ENCODE assay signal across 8 cellular contexts in the genomic region with DNA sequence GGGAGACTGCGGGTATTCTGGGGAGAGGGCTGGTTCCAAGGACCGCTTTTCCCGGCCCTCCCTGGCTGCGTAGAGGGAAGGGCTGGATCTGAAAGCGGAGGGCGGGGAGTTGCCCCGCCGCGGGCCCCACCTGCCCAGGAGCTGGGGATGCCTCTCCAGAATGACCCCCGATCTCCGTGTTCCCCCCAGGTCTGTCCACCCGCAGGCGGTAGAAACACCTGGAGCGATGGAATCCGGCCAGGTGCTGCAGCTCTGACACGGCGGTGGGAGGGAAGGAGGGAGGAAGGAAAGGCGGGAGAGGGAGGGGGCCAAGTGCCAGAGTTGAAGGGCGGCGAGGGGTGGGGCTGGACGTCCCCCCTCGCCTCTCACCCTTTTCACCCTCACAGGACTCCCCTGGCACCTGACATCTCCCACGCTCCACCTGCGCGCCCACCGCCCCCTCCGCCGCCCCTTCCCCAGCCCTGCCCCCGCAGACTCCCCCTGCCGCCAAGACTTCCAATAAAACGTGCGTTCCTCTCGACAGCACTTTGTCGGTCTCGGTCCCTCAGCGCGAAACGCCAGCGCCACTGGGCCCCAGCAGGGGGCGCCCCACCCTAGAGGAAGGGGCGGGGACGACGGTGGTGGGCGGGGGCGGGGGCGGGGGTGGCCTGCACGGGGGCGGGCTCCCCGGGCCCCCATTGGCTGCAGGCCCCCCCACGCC. TPM values are rescaled to one million over a fixed set of nuclear protein-coding genes. Genes with fewer than 3 reads are reported as not detected.
DNase-seq lines count a peak whose midpoint lies in the region; ATAC-seq and TF ChIP-seq lines count a peak whose summit lies in the region.

No MANE protein-coding gene starts in this region.

- H3K9ac ChIP-seq in rectal smooth muscle tissue (ENCODE audit: low read length) = no peak overlapping the region

- H3K4me1 ChIP-seq in rectal smooth muscle tissue (ENCODE audit: control insufficient read depth, insufficient read depth, low read length) = no peaks in the 10 kb centered on the region
- H3K4me1 ChIP-seq in gastrocnemius medialis = peaks cover 26 to 32% of the 10 kb centered on the region in 2 donors

- H3K4me3 ChIP-seq in fibroblast of villous mesenchyme (ENCODE audit: low read depth, low read length) = no peak overlapping the region
- peak overlapping the region; percentile 30 for H3K4me3 ChIP-seq in rectal smooth muscle tissue (ENCODE audit: low read length)
- no peak overlapping the region for H3K4me3 ChIP-seq in gastrocnemius medialis

- no peaks in the 10 kb centered on the region for H3K9me3 ChIP-seq in gastrocnemius medialis

- DNase-seq in NCI-H748 treated with DMSO at 0.1 percent for 48 hours (lab: John Stamatoyannopoulos, UW) = peak; percentile 24
- DNase-seq in activated T-cell treated with anti-CD3 and anti-CD28 coated beads, Interleukin-2, amount 50 U/mL, for 48 hours = peak; percentile 78 to 79
- DNase-seq in fibroblast of villous mesenchyme (ENCODE audit: low read depth) = peak; percentile 29
- DNase-seq in gastrocnemius medialis = no peak
- no peak for DNase-seq in ureter (ENCODE audit: low spot score)

- no peaks in the 10 kb centered on the region for H3K36me3 ChIP-seq in rectal smooth muscle tissue (ENCODE audit: control insufficient read depth, insufficient read depth, low read length)
- H3K36me3 ChIP-seq in gastrocnemius medialis = no peaks in the 10 kb centered on the region

- TF ChIP-seq CTCF in GM12872 (IDR thresholded peaks at IDR 0.05; ENCODE audit: insufficient read depth, low read depth, low read length) = peak; percentile 59
- peak; percentile 38 for TF ChIP-seq CTCF in fibroblast of villous mesenchyme (IDR thresholded peaks at IDR 0.05; ENCODE audit: insufficient read depth, low read depth, low read length)
- TF ChIP-seq CTCF in gastrocnemius medialis (IDR thresholded peaks at IDR 0.05 in 4 of 5, conservative IDR thresholded peaks at IDR 0.05 in 1 of 5) = peak in 2 of 5 experiments; percentile 48 to 53

- no peak for TF ChIP-seq POLR2A in gastrocnemius medialis (IDR thresholded peaks at IDR 0.05)

- no peak overlapping the region for H3K27ac ChIP-seq in rectal smooth muscle tissue (ENCODE audit: low read depth, low read length)
- H3K27ac ChIP-seq in gastrocnemius medialis = peak overlapping the region in 2 of 4 donors; percentile 32 to 62

- peaks cover 5% of the 10 kb centered on the region for H3K27me3 ChIP-seq in rectal smooth muscle tissue (ENCODE audit: control insufficient read depth, insufficient read depth, low read length)
- H3K27me3 ChIP-seq in gastrocnemius medialis = no peaks in the 10 kb centered on the region

- no peak for ATAC-seq in gastrocnemius medialis
- no peak for ATAC-seq in GM18870 (IDR thresholded peaks at IDR 0.05; ENCODE audit: unreplicated experiment)

- in situ Hi-C loops in gastrocnemius medialis (cut with MboI; ENCODE audit: low sequenced_read_pairs in 4 of 4) = loop anchor here in 1 of 4 donors (10.0 kb wide), 1 partner anchor 132 kb away; no protein-coding TSS in a partner anchor

- intact Hi-C loops in gastrocnemius medialis (cut with DNase I; ENCODE audit: low total_unique reads) = loop anchor here (5.0 to 10.0 kb wide), 2 partner anchors 170 to 602 kb away; partner anchors contain the start of genes IGFLR1, LIN37, PSENEN and U2AF1L4

RNA-seq across cellular contexts. Expression of gene FXYD7, which starts 0.4 kb away (rescaled TPM):
- total RNA-seq in fibroblast of villous mesenchyme (under 0.01 TPM in 1 of 2 replicates, not detected in the other), gastrocnemius medialis (under 1 TPM in 1 of 4 donors, not detected in 3; 0.40 TPM), ureter (0.62 TPM)

RNA-seq across cellular contexts. Expression of gene FXYD1, which starts 4.1 kb away (rescaled TPM):
- total RNA-seq in fibroblast of villous mesenchyme = 0.32 TPM in 1 of 2 replicates, not detected in the other
- 100 to 1,000 TPM; 215 to 235 (median 225) TPM for total RNA-seq in gastrocnemius medialis
- 50.2 TPM for total RNA-seq in ureter

RNA-seq across cellular contexts. Expression of gene LGI4, which starts 7.8 kb away (rescaled TPM):
- total RNA-seq in fibroblast of villous mesenchyme (not detected in 2 replicates), gastrocnemius medialis (10 to 100 TPM; 16.1 to 31.5 (median 27.2) TPM), ureter (15.5 TPM)

RNA-seq across cellular contexts. Expression of gene FXYD5, which starts 11.9 kb away (rescaled TPM):
- total RNA-seq in fibroblast of villous mesenchyme = 20.3 and 24.5 TPM in 2 replicates
- 10 to 100 TPM in 3 of 4 donors, 1 to 10 TPM in 1; 5.2 to 23.3 (median 14.3) TPM for total RNA-seq in gastrocnemius medialis
- total RNA-seq in ureter = 136 TPM

RNA-seq across cellular contexts. Expression of gene FXYD3, which starts 27.1 kb away (rescaled TPM):
- not detected in 2 replicates for total RNA-seq in fibroblast of villous mesenchyme
- 10 to 100 TPM in 1 of 4 donors, under 1 TPM in 1, not detected in 2; 0.26 to 13.4 TPM for total RNA-seq in gastrocnemius medialis
- 434 TPM for total RNA-seq in ureter

Comparison
In these comparisons a context has a peak if more than half of its experiments do, and no peak if none do; other contexts are left out.
1. DNase-seq: peak in NCI-H748 treated with DMSO at 0.1 percent for 48 hours (single experiment), activated T-cell treated with anti-CD3 and anti-CD28 coated beads, Interleukin-2, amount 50 U/mL, for 48 hours (2 of 2) and fibroblast of villous mesenchyme (single experiment); none in gastrocnemius medialis (0 of 2) and ureter (single experiment).
2. RNA of gene FXYD1, which starts 4.1 kb away (total RNA-seq): 215 to 235 TPM in gastrocnemius medialis and 50.2 TPM in ureter (single experiment); 0.32 TPM in fibroblast of villous mesenchyme; every median in the first group is over 10 times any median in the second.
3. RNA of gene LGI4, which starts 7.8 kb away (total RNA-seq): 16.1 to 31.5 TPM in gastrocnemius medialis and 15.5 TPM in ureter (single experiment); not detected in fibroblast of villous mesenchyme; every median in the first group is over 10 times any median in the second.